ENCODE assay signal across 16 cellular contexts in genomic region chr13:40194204-40194806, GRCh38.
DNase-seq lines count a peak whose midpoint lies in the region; ATAC-seq and TF ChIP-seq lines count a peak whose summit lies in the region.
"Had no signal": no experiment of that assay in that cellular context is flagged by ENCODE, and none has a peak within 500 bp of the region (broad histone marks: within the 10 kb centered on the region; RNA-seq: fewer than 3 reads in every experiment).

No MANE protein-coding gene starts in this region.

- TF ChIP-seq CTCF in CD4-positive, alpha-beta T cell (IDR thresholded peaks at IDR 0.05): no peak
- no peak for TF ChIP-seq CTCF in dorsolateral prefrontal cortex (IDR thresholded peaks at IDR 0.05 in 54 of 56, conservative IDR thresholded peaks at IDR 0.05 in 2 of 56; ENCODE audit: low read depth in 1 of 56, partially characterized antibody in 56 of 56)
- no peak for TF ChIP-seq CTCF in lower lobe of right lung (IDR thresholded peaks at IDR 0.05)

- H3K27me3 Mint-ChIP-seq in CD4-positive, alpha-beta T cell: no peaks in the 10 kb centered on the region
- H3K27me3 Mint-ChIP-seq: activated CD8-positive, alpha-beta memory T cell treated with anti-CD3 and anti-CD28 coated beads, Interleukin-2, amount 10 ng/mL, durations not matched to agents 7 days and 5 days had no signal

- H3K4me1 ChIP-seq in lower lobe of right lung: peaks cover 33% of the 10 kb centered on the region

- H3K27me3 ChIP-seq in CD4-positive, alpha-beta T cell (ENCODE audit: control insufficient read depth, insufficient read depth, low read length): no peaks in the 10 kb centered on the region
- H3K27me3 ChIP-seq in dorsolateral prefrontal cortex (no peaks in the 10 kb centered on the region), lower lobe of right lung (ENCODE audit: low read depth) (no peaks in the 10 kb centered on the region)
- H3K27me3 ChIP-seq: thyroid gland had no signal

- H3K4me1 Mint-ChIP-seq in CD4-positive, alpha-beta T cell (ENCODE audit: low read depth): peaks cover 84% of the 10 kb centered on the region

- H3K4me3 Mint-ChIP-seq in CD4-positive, alpha-beta T cell: no peak overlapping the region
- H3K4me3 Mint-ChIP-seq: activated CD8-positive, alpha-beta memory T cell treated with anti-CD3 and anti-CD28 coated beads, Interleukin-2, amount 10 ng/mL, durations not matched to agents 7 days and 5 days had no signal

- no peaks in the 10 kb centered on the region for H3K36me3 Mint-ChIP-seq in CD4-positive, alpha-beta T cell (ENCODE audit: low read depth)
- H3K36me3 Mint-ChIP-seq: activated CD8-positive, alpha-beta memory T cell treated with anti-CD3 and anti-CD28 coated beads, Interleukin-2, amount 10 ng/mL, durations not matched to agents 7 days and 5 days had no signal

- CTCF ChIA-PET in CD4-positive, alpha-beta T cell (lab: Charles Lee): no interaction called here

- H3K4me3 ChIP-seq in dorsolateral prefrontal cortex (peak overlapping the region in 17 of 59 donors; percentile 4 to 51 (median 30)), lower lobe of right lung (no peak overlapping the region), skin epidermis (peak overlapping the region in 1 of 7 experiments; percentile 3)
- H3K4me3 ChIP-seq: thyroid gland had no signal

- no peaks in the 10 kb centered on the region for H3K9me3 Mint-ChIP-seq in CD4-positive, alpha-beta T cell

- no peak overlapping the region for H3K27ac ChIP-seq in CD4-positive, alpha-beta T cell (ENCODE audit: low read depth, low read length)
- H3K27ac ChIP-seq in dorsolateral prefrontal cortex: peak overlapping the region; percentile 76 to 99 (median 97)
- peak overlapping the region; percentile 76 for H3K27ac ChIP-seq in lower lobe of right lung
- peak overlapping the region in 17 of 21 experiments; percentile 7 to 92 (median 77) for H3K27ac ChIP-seq in skin epidermis
- H3K27ac ChIP-seq: WERI-Rb-1 had no signal

- intact Hi-C loops in CD4-positive, alpha-beta T cell (cut with DNase I, micrococcal nuclease): no loop called here
- intact Hi-C loops in dorsolateral prefrontal cortex (cut with DNase I): loop anchor here in 1 of 2 donors (10.0 kb wide), 1 partner anchor 160 kb away; no protein-coding TSS in a partner anchor
- intact Hi-C loops in lower lobe of right lung (cut with DNase I): no loop called here

- no peak for ATAC-seq in CD4-positive, alpha-beta T cell (ENCODE audit: poor library complexity)
- ATAC-seq in lower lobe of right lung (peak; percentile 19 to 54), HG02884 (IDR thresholded peaks at IDR 0.05; ENCODE audit: unreplicated experiment) (no peak), HG03460 (IDR thresholded peaks at IDR 0.05; ENCODE audit: unreplicated experiment) (no peak)
- ATAC-seq in activated CD4-positive, CD25-positive, alpha-beta regulatory T cell treated with anti-CD3 and anti-CD28 coated beads, Interleukin-2, amount 50 U/mL, for 24 hours: no peak
- ATAC-seq: activated CD8-positive, alpha-beta memory T cell treated with anti-CD3 and anti-CD28 coated beads, Interleukin-2, amount 10 ng/mL, durations not matched to agents 7 days and 5 days had no signal

- no peaks in the 10 kb centered on the region for H3K9me3 ChIP-seq in CD4-positive, alpha-beta T cell (ENCODE audit: control insufficient read depth, low read length)
- H3K9me3 ChIP-seq in lower lobe of right lung: no peaks in the 10 kb centered on the region
- H3K9me3 ChIP-seq: thyroid gland had no signal

- POLR2A ChIA-PET in CD4-positive, alpha-beta T cell (lab: Charles Lee): interaction anchor here (1.2 to 5.8 kb wide), 3 partner anchors 10 to 13 kb away, joined by 4 to 99 read pairs (median 22); no protein-coding TSS in a partner anchor

- DNase-seq in CD4-positive, alpha-beta T cell: no peak
- DNase-seq in dorsolateral prefrontal cortex (no peak), lower lobe of right lung (no peak), glomerular visceral epithelial cell (ENCODE audit: extremely low spot score) (no peak)
- DNase-seq: activated CD8-positive, alpha-beta memory T cell treated with anti-CD3 and anti-CD28 coated beads, Interleukin-2, amount 10 ng/mL, durations not matched to agents 7 days and 5 days; activated naive CD4-positive, alpha-beta T cell; AML-193; IMR-90; NCI-H1092 treated with DMSO at 0.1 percent for 48 hours; small intestine; thyroid gland; WERI-Rb-1 had no signal

- H3K36me3 ChIP-seq in lower lobe of right lung: no peaks in the 10 kb centered on the region
- H3K36me3 ChIP-seq: thyroid gland, WERI-Rb-1 had no signal

- peak overlapping the region; percentile 99 for H3K27ac Mint-ChIP-seq in CD4-positive, alpha-beta T cell
- H3K27ac Mint-ChIP-seq: activated CD8-positive, alpha-beta memory T cell treated with anti-CD3 and anti-CD28 coated beads, Interleukin-2, amount 10 ng/mL, durations not matched to agents 7 days and 5 days had no signal

Comparison
In these comparisons a context has a peak if more than half of its experiments do, and no peak if none do; other contexts are left out.
1. ATAC-seq: peak in lower lobe of right lung (2 of 2); none in CD4-positive, alpha-beta T cell (single experiment), HG02884 (single experiment), activated CD4-positive, CD25-positive, alpha-beta regulatory T cell treated with anti-CD3 and anti-CD28 coated beads, Interleukin-2, amount 50 U/mL, for 24 hours (0 of 2) and HG03460 (single experiment).